Comparison of ENCODE assay signal across 16 cellular contexts in genomic region chr12:64723630-64724029, GRCh38. TPM values are rescaled to one million over a fixed set of nuclear protein-coding genes. Genes with fewer than 3 reads are reported as not detected.
DNase-seq lines count a peak whose midpoint lies in the region; ATAC-seq and TF ChIP-seq lines count a peak whose summit lies in the region.
"Had no signal": no experiment of that assay in that cellular context is flagged by ENCODE, and none has a peak within 500 bp of the region (broad histone marks: within the 10 kb centered on the region; RNA-seq: fewer than 3 reads in every experiment).

No MANE protein-coding gene starts in this region.

- no peaks in the 10 kb centered on the region for H3K9me3 ChIP-seq in CD8-positive, alpha-beta T cell (ENCODE audit: low read length)

- CTCF ChIA-PET in activated CD4-positive, alpha-beta T cell treated with anti-CD3 and anti-CD28 coated beads, Interleukin-2, amount 10 ng/mL, durations not matched to agents 7 days and 5 days (lab: Charles Lee) = interaction anchor here (0.6 to 1.0 kb wide), 2 partner anchors 26 to 130 kb away, joined by 3 read pairs; no protein-coding TSS in a partner anchor
- CTCF ChIA-PET in CD8-positive, alpha-beta T cell (lab: Charles Lee) = interaction anchor here (0.5 to 2.2 kb wide), 3 partner anchors 26 to 72 kb away, joined by 4 to 8 read pairs (median 4); no protein-coding TSS in a partner anchor
- CTCF ChIA-PET in activated CD8-positive, alpha-beta T cell treated with anti-CD3 and anti-CD28 coated beads, Interleukin-2, amount 10 ng/mL, durations not matched to agents 7 days and 5 days (lab: Charles Lee) = interaction anchor here (0.8 to 3.8 kb wide), 6 partner anchors 10 to 174 kb away, joined by 3 to 12 read pairs (median 4); no protein-coding TSS in a partner anchor

- H3K4me1 Mint-ChIP-seq in activated CD4-positive, alpha-beta T cell treated with anti-CD3 and anti-CD28 coated beads, Interleukin-2, amount 10 ng/mL, durations not matched to agents 7 days and 5 days = peaks cover 11% of the 10 kb centered on the region
- peaks cover 9% of the 10 kb centered on the region for H3K4me1 Mint-ChIP-seq in CD8-positive, alpha-beta T cell (ENCODE audit: low read depth)
- peaks cover 16% of the 10 kb centered on the region for H3K4me1 Mint-ChIP-seq in activated CD8-positive, alpha-beta T cell treated with anti-CD3 and anti-CD28 coated beads, Interleukin-2, amount 10 ng/mL, durations not matched to agents 7 days and 5 days (ENCODE audit: low read depth)
- H3K4me1 Mint-ChIP-seq in naive thymus-derived CD8-positive, alpha-beta T cell = peaks cover 6 to 12% (median 11%) of the 10 kb centered on the region in 4 donors

- no peaks in the 10 kb centered on the region for H3K9me3 Mint-ChIP-seq in activated CD4-positive, alpha-beta T cell treated with anti-CD3 and anti-CD28 coated beads, Interleukin-2, amount 10 ng/mL, durations not matched to agents 7 days and 5 days
- H3K9me3 Mint-ChIP-seq in CD8-positive, alpha-beta T cell = no peaks in the 10 kb centered on the region
- no peaks in the 10 kb centered on the region for H3K9me3 Mint-ChIP-seq in activated CD8-positive, alpha-beta T cell treated with anti-CD3 and anti-CD28 coated beads, Interleukin-2, amount 10 ng/mL, durations not matched to agents 7 days and 5 days (ENCODE audit: insufficient read depth)
- H3K9me3 Mint-ChIP-seq in naive thymus-derived CD8-positive, alpha-beta T cell = no peaks in the 10 kb centered on the region

- no peak overlapping the region for H3K4me3 ChIP-seq in CD8-positive, alpha-beta T cell (ENCODE audit: low read depth, low read length)
- H3K4me3 ChIP-seq: GM12878 had no signal

- H3K4me1 ChIP-seq in CD8-positive, alpha-beta T cell (ENCODE audit: insufficient read depth, low read length) = peaks cover 12% of the 10 kb centered on the region

- no peaks in the 10 kb centered on the region for H3K27me3 Mint-ChIP-seq in activated CD4-positive, alpha-beta T cell treated with anti-CD3 and anti-CD28 coated beads, Interleukin-2, amount 10 ng/mL, durations not matched to agents 7 days and 5 days
- H3K27me3 Mint-ChIP-seq in CD8-positive, alpha-beta T cell (ENCODE audit: low read depth) = no peaks in the 10 kb centered on the region
- H3K27me3 Mint-ChIP-seq in activated CD8-positive, alpha-beta T cell treated with anti-CD3 and anti-CD28 coated beads, Interleukin-2, amount 10 ng/mL, durations not matched to agents 7 days and 5 days (ENCODE audit: low read depth) = no peaks in the 10 kb centered on the region
- H3K27me3 Mint-ChIP-seq in naive thymus-derived CD8-positive, alpha-beta T cell = no peaks in the 10 kb centered on the region

- no peak overlapping the region for H3K27ac ChIP-seq in CD8-positive, alpha-beta T cell (ENCODE audit: low read depth, low read length)
- H3K27ac ChIP-seq: C4-2B had no signal

- no peak for TF ChIP-seq CTCF in CD8-positive, alpha-beta T cell (IDR thresholded peaks at IDR 0.05)

- peak overlapping the region; percentile 68 for H3K27ac Mint-ChIP-seq in activated CD4-positive, alpha-beta T cell treated with anti-CD3 and anti-CD28 coated beads, Interleukin-2, amount 10 ng/mL, durations not matched to agents 7 days and 5 days
- H3K27ac Mint-ChIP-seq in CD8-positive, alpha-beta T cell = peak overlapping the region; percentile 20
- H3K27ac Mint-ChIP-seq in activated CD8-positive, alpha-beta T cell treated with anti-CD3 and anti-CD28 coated beads, Interleukin-2, amount 10 ng/mL, durations not matched to agents 7 days and 5 days = peak overlapping the region; percentile 80
- peak overlapping the region in 7 of 10 donors; percentile 12 to 84 (median 53) for H3K27ac Mint-ChIP-seq in naive thymus-derived CD8-positive, alpha-beta T cell

- intact Hi-C loops in CD8-positive, alpha-beta T cell (cut with DNase I, micrococcal nuclease) = no loop called here

- H3K27me3 ChIP-seq in CD8-positive, alpha-beta T cell (ENCODE audit: insufficient read depth, low read length) = no peaks in the 10 kb centered on the region

- H3K4me3 Mint-ChIP-seq in activated CD4-positive, alpha-beta T cell treated with anti-CD3 and anti-CD28 coated beads, Interleukin-2, amount 10 ng/mL, durations not matched to agents 7 days and 5 days = no peak overlapping the region
- H3K4me3 Mint-ChIP-seq in CD8-positive, alpha-beta T cell = no peak overlapping the region
- H3K4me3 Mint-ChIP-seq in activated CD8-positive, alpha-beta T cell treated with anti-CD3 and anti-CD28 coated beads, Interleukin-2, amount 10 ng/mL, durations not matched to agents 7 days and 5 days = no peak overlapping the region
- peak overlapping the region in 1 of 10 donors; percentile 15 for H3K4me3 Mint-ChIP-seq in naive thymus-derived CD8-positive, alpha-beta T cell

- ATAC-seq in CD8-positive, alpha-beta T cell = no peak
- ATAC-seq in activated CD8-positive, alpha-beta T cell treated with anti-CD3 and anti-CD28 coated beads, Interleukin-2, amount 10 ng/mL, durations not matched to agents 7 days and 5 days = peak; percentile 87
- ATAC-seq in naive thymus-derived CD8-positive, alpha-beta T cell = peak in 1 of 2 donors; percentile 47
- no peak for ATAC-seq in HG02623 (IDR thresholded peaks at IDR 0.05; ENCODE audit: unreplicated experiment)
- ATAC-seq: GM12878 had no signal

- DNase-seq in activated CD4-positive, alpha-beta T cell treated with anti-CD3 and anti-CD28 coated beads, Interleukin-2, amount 10 ng/mL, durations not matched to agents 7 days and 5 days = no peak
- no peak for DNase-seq in activated CD4-positive, alpha-beta T cell treated with anti-CD3 and anti-CD28 coated beads, Interleukin-2, amount 50 U/mL, for 1 hour
- DNase-seq in CD8-positive, alpha-beta T cell = no peak
- peak; percentile 40 for DNase-seq in activated CD8-positive, alpha-beta T cell treated with anti-CD3 and anti-CD28 coated beads, Interleukin-2, amount 10 ng/mL, durations not matched to agents 7 days and 5 days
- no peak for DNase-seq in naive thymus-derived CD8-positive, alpha-beta T cell
- DNase-seq in medulla oblongata (ENCODE audit: extremely low spot score) (no peak), amniotic stem cell (lab: John Stamatoyannopoulos, UW) (no peak)
- DNase-seq: Calu3, DMS79, HCEC 1CT, Kasumi-1, NCI-H1930, NCI-H510A had no signal

- H3K36me3 ChIP-seq in CD8-positive, alpha-beta T cell (ENCODE audit: insufficient read depth, low read length) = peaks cover 17% of the 10 kb centered on the region

- POLR2A ChIA-PET in activated CD4-positive, alpha-beta T cell treated with anti-CD3 and anti-CD28 coated beads, Interleukin-2, amount 10 ng/mL, durations not matched to agents 7 days and 5 days (lab: Charles Lee) = no interaction called here
- POLR2A ChIA-PET in CD8-positive, alpha-beta T cell (lab: Charles Lee) = interaction anchor here (1.0 kb wide), 1 partner anchor 14 kb away, joined by 3 read pairs; no protein-coding TSS in a partner anchor
- POLR2A ChIA-PET in activated CD8-positive, alpha-beta T cell treated with anti-CD3 and anti-CD28 coated beads, Interleukin-2, amount 10 ng/mL, durations not matched to agents 7 days and 5 days (lab: Charles Lee) = interaction anchor here (0.9 kb wide), 2 partner anchors 17 to 45 kb away, joined by 3 read pairs; no protein-coding TSS in a partner anchor
- POLR2A ChIA-PET in naive thymus-derived CD8-positive, alpha-beta T cell (lab: Charles Lee) = interaction anchor here (2.1 kb wide), 1 partner anchor 21 kb away, joined by 12 read pairs; no protein-coding TSS in a partner anchor

- H3K36me3 Mint-ChIP-seq in activated CD4-positive, alpha-beta T cell treated with anti-CD3 and anti-CD28 coated beads, Interleukin-2, amount 10 ng/mL, durations not matched to agents 7 days and 5 days (ENCODE audit: low read depth) = peaks cover 42% of the 10 kb centered on the region
- peaks cover 78% of the 10 kb centered on the region for H3K36me3 Mint-ChIP-seq in CD8-positive, alpha-beta T cell
- H3K36me3 Mint-ChIP-seq in activated CD8-positive, alpha-beta T cell treated with anti-CD3 and anti-CD28 coated beads, Interleukin-2, amount 10 ng/mL, durations not matched to agents 7 days and 5 days (ENCODE audit: low read depth) = peaks cover 30% of the 10 kb centered on the region
- peaks cover 5 to 80% (median 42%) of the 10 kb centered on the region in 3 donors for H3K36me3 Mint-ChIP-seq in naive thymus-derived CD8-positive, alpha-beta T cell

RNA-seq across cellular contexts. Expression of gene GNS, which starts 35.6 kb away (rescaled TPM):
- 10 to 100 TPM; 25.3 to 31.3 TPM for total RNA-seq in activated CD4-positive, alpha-beta T cell treated with anti-CD3 and anti-CD28 coated beads, Interleukin-2, amount 10 ng/mL, durations not matched to agents 7 days and 5 days
- total RNA-seq in CD8-positive, alpha-beta T cell = 1 to 10 TPM; 6.3 to 7.7 TPM
- 10 to 100 TPM; 22.1 to 23.2 TPM for total RNA-seq in activated CD8-positive, alpha-beta T cell treated with anti-CD3 and anti-CD28 coated beads, Interleukin-2, amount 10 ng/mL, durations not matched to agents 7 days and 5 days
- 10 to 100 TPM; 30.1 to 30.2 TPM for total RNA-seq in naive thymus-derived CD8-positive, alpha-beta T cell
- 10 to 100 TPM; 36.3 to 39.8 (median 38.0) TPM for polyA plus RNA-seq in naive thymus-derived CD8-positive, alpha-beta T cell

Comparison
In these comparisons a context has a peak if more than half of its experiments do, and no peak if none do; other contexts are left out.
1. H3K27ac Mint-ChIP-seq: peak in every context shown above with its lines; median percentile 80 in activated CD8-positive, alpha-beta T cell treated with anti-CD3 and anti-CD28 coated beads, Interleukin-2, amount 10 ng/mL, durations not matched to agents 7 days and 5 days; 68 in activated CD4-positive, alpha-beta T cell treated with anti-CD3 and anti-CD28 coated beads, Interleukin-2, amount 10 ng/mL, durations not matched to agents 7 days and 5 days; 53 in naive thymus-derived CD8-positive, alpha-beta T cell; 20 in CD8-positive, alpha-beta T cell.